In the genomic region with DNA sequence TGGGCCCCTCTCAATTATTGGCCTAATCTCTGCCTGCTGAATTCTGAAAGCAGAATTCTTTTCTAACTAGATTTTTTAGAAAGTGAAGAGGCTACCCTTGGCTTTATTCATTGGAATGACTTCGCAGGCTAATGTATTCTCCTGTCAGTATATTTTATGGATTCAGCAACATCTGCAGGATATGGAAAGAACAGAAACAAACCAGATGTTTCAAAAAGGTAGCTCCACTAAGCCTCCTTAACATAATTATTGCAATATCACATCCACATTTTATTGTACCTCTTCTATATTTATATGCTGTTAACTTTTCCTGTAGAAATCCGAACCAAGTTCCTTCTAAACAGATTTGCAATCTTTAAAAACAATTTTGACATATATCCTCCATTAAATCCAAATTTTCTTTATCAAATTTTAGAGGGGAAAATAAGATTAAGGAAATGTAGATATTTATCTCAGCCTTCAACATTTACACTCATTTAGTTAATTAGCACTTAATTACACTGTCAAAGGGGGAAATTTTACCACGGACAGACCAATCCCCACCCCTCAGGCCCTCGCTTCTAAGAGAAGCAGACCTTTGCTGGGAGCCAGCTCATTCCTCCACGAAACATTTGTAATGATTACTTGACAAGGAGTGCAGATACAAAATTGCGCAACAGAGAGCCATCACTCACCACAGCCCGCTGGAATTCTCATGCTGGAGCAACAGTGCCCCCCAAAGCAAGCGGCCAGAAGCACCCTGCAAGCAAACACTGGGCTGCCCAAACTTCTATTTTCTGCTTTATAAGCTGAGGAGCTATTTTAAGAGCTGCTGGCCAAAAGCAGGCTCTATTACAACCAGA, we compare ENCODE assay signal across 8 cellular contexts.
DNase-seq lines count a peak whose midpoint lies in the region; ATAC-seq, FAIRE-seq and TF ChIP-seq lines count a peak whose summit lies in the region.

No MANE protein-coding gene starts in this region.

- in situ Hi-C loops in GM12878 (cut with MboI), result no loop called here

- WGBS in GM12878 (ENCODE audit: insufficient coverage, insufficient replicate concordance, low lambda C conversion rate, missing lambda C conversion rate), result 0% methylated on average over 8 of the region's 8 CpGs
- 9 to 22% methylated on average over 8 of the region's 8 CpGs for WGBS in sigmoid colon, 2 donors

- H2AFZ ChIP-seq in GM12878 (ENCODE audit: control insufficient read depth, low read depth, low read length), result no peak overlapping the region

- peak; percentile 8 for DNase-seq in activated CD4-positive, alpha-beta T cell treated with anti-CD3 and anti-CD28 coated beads for 48 hours
- no peak for DNase-seq in activated CD4-positive, alpha-beta T cell treated with anti-CD3 and anti-CD28 coated beads, Interleukin-2, amount 50 U/mL, for 4 hours
- DNase-seq in NCI-H2227 treated with DMSO at 0.1 percent for 48 hours (lab: John Stamatoyannopoulos, UW) (peak; percentile 78), GM12878 (ENCODE audit: low read depth, low spot score) (no peak), iPS DF 19.7 (ENCODE audit: low read depth, low spot score) (peak; percentile 5), sigmoid colon (peak; percentile 96), NCI-H2107 (lab: John Stamatoyannopoulos, UW) (no peak)

- H3K36me3 ChIP-seq in GM12878 (ENCODE audit: control insufficient read depth in 2 of 2, insufficient read depth in 2 of 2, low read length in 1 of 2), result no peaks in the 10 kb centered on the region
- no peaks in the 10 kb centered on the region for H3K36me3 ChIP-seq in sigmoid colon

- TF ChIP-seq EP300 in GM12878 (IDR thresholded peaks at IDR 0.05; ENCODE audit: borderline replicate concordance in 1 of 2, control insufficient read depth in 1 of 2, low read depth in 2 of 2, low read length in 2 of 2) (no peak), sigmoid colon (IDR thresholded peaks at IDR 0.05) (peak in 3 of 4 donors; percentile 11 to 72 (median 63))

- no peaks in the 10 kb centered on the region for H4K20me1 ChIP-seq in GM12878 (ENCODE audit: control insufficient read depth, insufficient read depth)

- H3K27ac ChIP-seq in GM12878 (ENCODE audit: control insufficient read depth, insufficient read depth) (no peak overlapping the region), sigmoid colon (peak overlapping the region; percentile 72 to 91 (median 83))

- intact Hi-C loops in GM12878 (cut with micrococcal nuclease; ENCODE audit: unreplicated experiment), result no loop called here
- intact Hi-C loops in sigmoid colon (cut with DNase I), result loop anchor here (2.0 to 10.0 kb wide), 8 partner anchors 197 to 1224 kb away; partner anchors contain the start of gene MEIS1

- H3K27me3 ChIP-seq in GM12878 (replicated peaks in 1 of 2; ENCODE audit: control insufficient read depth in 2 of 2, insufficient read depth in 2 of 2, low read length in 1 of 2), result no peaks in the 10 kb centered on the region
- H3K27me3 ChIP-seq in sigmoid colon, result no peaks in the 10 kb centered on the region

- peak; percentile 67 for TF ChIP-seq RAD21 in GM12878 (IDR thresholded peaks at IDR 0.05; ENCODE audit: insufficient read depth, low read depth, low read length)

- no TSS peak for BruUV-seq in GM12878 (replicated peaks; lab: Mats Ljungman, UMichigan)

- TF ChIP-seq CTCF in GM12878 (IDR thresholded peaks at IDR 0.05 in 2 of 3, conservative IDR thresholded peaks at IDR 0.05 in 1 of 3; ENCODE audit: control insufficient read depth in 2 of 3, extremely low read depth in 1 of 3, insufficient read depth in 1 of 3, low read depth in 3 of 3, low read length in 3 of 3), result peak; percentile 12 to 23 (median 20); a peak in 2 of 6 replicates
- TF ChIP-seq CTCF in sigmoid colon (IDR thresholded peaks at IDR 0.05), result peak; percentile 55 to 77 (median 66)

- H3K9me3 ChIP-seq in GM12878 (replicated peaks; ENCODE audit: control insufficient read depth, insufficient read depth, low read length), result no peaks in the 10 kb centered on the region; the same call in 2 of the 3 replicates
- no peaks in the 10 kb centered on the region for H3K9me3 ChIP-seq in sigmoid colon

- no peak overlapping the region for H3K4me2 ChIP-seq in GM12878 (ENCODE audit: control insufficient read depth, insufficient read depth)

- POLR2A ChIA-PET in GM12878 (lab: Charles Lee), result no interaction called here

- CTCF ChIA-PET in GM12878 (lab: Yijun Ruan, JAX), result interaction anchor here (1.0 to 1.7 kb wide), 2 partner anchors 202 to 1222 kb away, joined by 3 to 6 read pairs; no protein-coding TSS in a partner anchor

- RAD21 ChIA-PET in GM12878 (lab: Charles Lee; ENCODE audit: unreplicated experiment), result interaction anchor here (0.6 kb wide), 1 partner anchor 373 kb away, joined by 3 read pairs; no protein-coding TSS in a partner anchor

- no peak for TF ChIP-seq POLR2A in GM12878 (IDR thresholded peaks at IDR 0.05; ENCODE audit: low read depth, low read length)
- TF ChIP-seq POLR2A in sigmoid colon (IDR thresholded peaks at IDR 0.05), result no peak

- ATAC-seq in GM12878 (peak; percentile 60), HG03045 (IDR thresholded peaks at IDR 0.05; ENCODE audit: unreplicated experiment) (no peak)

- H3K4me3 ChIP-seq in GM12878 (no peak overlapping the region), sigmoid colon (peak overlapping the region in 1 of 4 donors; percentile 1)

- no peak for FAIRE-seq in GM12878 (lab: Jason Lieb, UNC)

- SMC1A ChIA-PET in GM12878 (lab: Charles Lee; ENCODE audit: uncharacterized antibody, unreplicated experiment), result no interaction called here

- no peak overlapping the region for H3K9ac ChIP-seq in GM12878 (ENCODE audit: control insufficient read depth, insufficient read depth, low read length)

- H3K4me1 ChIP-seq in GM12878 (ENCODE audit: control insufficient read depth, insufficient read depth, low read length) (no peaks in the 10 kb centered on the region), sigmoid colon (peaks cover 0 to 41% (median 32%) of the 10 kb centered on the region in 4 donors)

- no peaks in the 10 kb centered on the region for H3K79me2 ChIP-seq in GM12878 (ENCODE audit: control insufficient read depth, insufficient read depth, low read length)

TF ChIP-seq in GM12878, 131 proteins besides CTCF, POLR2A, EP300 and RAD21:
- TF ChIP-seq CEBPB (IDR thresholded peaks at IDR 0.05; ENCODE audit: borderline replicate concordance in 1 of 2, low read depth in 2 of 2, low read length in 2 of 2), result peak in 1 of 2 experiments; percentile 79; a peak in 2 of 4 replicates
- no peak for TF ChIP-seq ETV6 (conservative IDR thresholded peaks at IDR 0.05 in 1 of 2, IDR thresholded peaks at IDR 0.05 in 1 of 2; ENCODE audit: borderline replicate concordance in 1 of 2, low read depth in 1 of 2)
TF ChIP-seq in GM12878: peak in this region for 1.

Comparison
In these comparisons a context has a peak if more than half of its experiments do, and no peak if none do; other contexts are left out.
1. DNase-seq: peak in activated CD4-positive, alpha-beta T cell treated with anti-CD3 and anti-CD28 coated beads for 48 hours (single experiment), NCI-H2227 treated with DMSO at 0.1 percent for 48 hours (single experiment), iPS DF 19.7 (single experiment) and sigmoid colon (single experiment); none in activated CD4-positive, alpha-beta T cell treated with anti-CD3 and anti-CD28 coated beads, Interleukin-2, amount 50 U/mL, for 4 hours (0 of 2), GM12878 (single experiment) and NCI-H2107 (single experiment).